In the genomic region with DNA sequence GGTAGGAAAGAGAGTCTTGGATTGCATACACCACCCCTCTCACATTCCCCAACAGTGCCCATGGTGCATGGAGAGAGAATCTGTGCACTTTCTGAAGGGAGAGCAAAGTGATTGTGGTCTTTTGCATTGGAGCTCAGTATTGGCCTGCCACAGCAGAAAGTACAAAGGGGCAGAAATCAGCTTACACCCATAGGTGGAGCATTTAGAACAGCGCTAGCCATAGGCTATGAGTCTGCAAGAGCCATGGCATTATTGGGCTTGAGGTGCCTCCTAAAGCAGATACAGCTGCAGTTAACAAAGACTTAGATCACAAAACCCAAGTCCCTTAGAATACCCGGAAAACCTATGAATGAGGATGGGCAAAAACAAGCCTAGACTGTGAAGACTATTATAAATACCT, we compare ENCODE assay signal across 27 cellular contexts. TPM values are rescaled to one million over a fixed set of nuclear protein-coding genes. Genes with fewer than 3 reads are reported as not detected.
"Had no signal": no experiment of that assay in that cellular context is flagged by ENCODE, and none has a peak within 500 bp of the region (broad histone marks: within the 10 kb centered on the region; RNA-seq: fewer than 3 reads in every experiment).

No MANE protein-coding gene starts in this region.

- H3K27me3 ChIP-seq: hepatocyte, spleen, stomach, transverse colon had no signal

- ATAC-seq: left lobe of liver; natural killer cell treated with Interleukin-12 subunit alpha and Interleukin-12 subunit beta and Interleukin-15 and Interleukin-18, amount 100 ng/mL, for 72 hours; psoas muscle; sciatic nerve had no signal

- H3K9me3 ChIP-seq: psoas muscle, thoracic aorta, transverse colon had no signal

- H3K27ac Mint-ChIP-seq: natural killer cell treated with Interleukin-12 subunit alpha and Interleukin-12 subunit beta and Interleukin-15 and Interleukin-18, amount 100 ng/mL, for 72 hours had no signal

- H3K4me2 ChIP-seq: hepatocyte had no signal

- H3K27me3 Mint-ChIP-seq: natural killer cell treated with Interleukin-12 subunit alpha and Interleukin-12 subunit beta and Interleukin-15 and Interleukin-18, amount 100 ng/mL, for 72 hours had no signal

- H3K4me3 Mint-ChIP-seq: natural killer cell treated with Interleukin-12 subunit alpha and Interleukin-12 subunit beta and Interleukin-15 and Interleukin-18, amount 100 ng/mL, for 72 hours had no signal

- H3K27ac ChIP-seq: coronary artery, hepatocyte, parathyroid adenoma, psoas muscle, spleen, stomach, thoracic aorta, transverse colon had no signal

- H3K4me3 ChIP-seq: coronary artery, hepatocyte, psoas muscle, spleen, stomach, thoracic aorta, transverse colon had no signal

- H3K79me2 ChIP-seq: hepatocyte, parathyroid adenoma had no signal

- H2AFZ ChIP-seq: hepatocyte, parathyroid adenoma had no signal

- H3K36me3 Mint-ChIP-seq: natural killer cell treated with Interleukin-12 subunit alpha and Interleukin-12 subunit beta and Interleukin-15 and Interleukin-18, amount 100 ng/mL, for 72 hours had no signal

- DNase-seq: effector CD4-positive, alpha-beta T cell; foreskin melanocyte; head of caudate nucleus; islet precursor cell; midbrain; occipital lobe; psoas muscle; retina; spleen; stimulated activated CD4-positive, alpha-beta T cell treated with anti-CD3 and anti-CD28 coated beads, Interleukin-2, amount 100 ng/mL, for 24 hours; stimulated activated CD4-positive, alpha-beta T cell treated with anti-CD3 and anti-CD28 coated beads, Interleukin-4, amount 100 ng/mL, for 4 hours; stimulated activated naive CD4-positive, alpha-beta T cell; stomach; substantia nigra; transverse colon had no signal

- H3K36me3 ChIP-seq: spleen, stomach, thoracic aorta, transverse colon had no signal

- H3K4me1 ChIP-seq: parathyroid adenoma, psoas muscle, spleen, stomach, transverse colon had no signal

- H3K9ac ChIP-seq: parathyroid adenoma had no signal

RNA-seq across cellular contexts. Expression of a gene that starts 21.8 kb away (rescaled TPM):
- total RNA-seq: chondrocyte; dermis microvascular lymphatic vessel endothelial cell; left lobe of liver; lower leg skin; natural killer cell treated with Interleukin-12 subunit alpha and Interleukin-12 subunit beta and Interleukin-15 and Interleukin-18, amount 100 ng/mL, for 72 hours; occipital lobe; psoas muscle; sciatic nerve; skeletal muscle tissue; spleen; thoracic aorta; ureter had no signal
- polyA plus RNA-seq: stomach had no signal
